1 cellular context compared by ENCODE assay signal in genomic region chr1:11978290-11978689, GRCh38.
TF ChIP-seq lines count a peak whose summit lies in the region.

No MANE protein-coding gene starts in this region.

TF ChIP-seq in GM12878, 131 proteins besides CTCF, POLR2A, EP300 and RAD21:
- 0 out of 2 replicates have a peak, but pooled peaks have one; percentile 6 for TF ChIP-seq SPI1 (IDR thresholded peaks at IDR 0.05; ENCODE audit: borderline replicate concordance, insufficient read depth, low read depth, low read length)
- TF ChIP-seq ETV6 (conservative IDR thresholded peaks at IDR 0.05 in 1 of 2, IDR thresholded peaks at IDR 0.05 in 1 of 2; ENCODE audit: borderline replicate concordance in 1 of 2, low read depth in 1 of 2): no peak
- TF ChIP-seq ZNF384 (IDR thresholded peaks at IDR 0.05; ENCODE audit: borderline replicate concordance, low read depth, low read length): no peak
- no peak for TF ChIP-seq POU2F2 (IDR thresholded peaks at IDR 0.05; ENCODE audit: borderline replicate concordance, low read depth, low read length)
